9 cellular contexts compared by ENCODE assay signal in the genomic region with DNA sequence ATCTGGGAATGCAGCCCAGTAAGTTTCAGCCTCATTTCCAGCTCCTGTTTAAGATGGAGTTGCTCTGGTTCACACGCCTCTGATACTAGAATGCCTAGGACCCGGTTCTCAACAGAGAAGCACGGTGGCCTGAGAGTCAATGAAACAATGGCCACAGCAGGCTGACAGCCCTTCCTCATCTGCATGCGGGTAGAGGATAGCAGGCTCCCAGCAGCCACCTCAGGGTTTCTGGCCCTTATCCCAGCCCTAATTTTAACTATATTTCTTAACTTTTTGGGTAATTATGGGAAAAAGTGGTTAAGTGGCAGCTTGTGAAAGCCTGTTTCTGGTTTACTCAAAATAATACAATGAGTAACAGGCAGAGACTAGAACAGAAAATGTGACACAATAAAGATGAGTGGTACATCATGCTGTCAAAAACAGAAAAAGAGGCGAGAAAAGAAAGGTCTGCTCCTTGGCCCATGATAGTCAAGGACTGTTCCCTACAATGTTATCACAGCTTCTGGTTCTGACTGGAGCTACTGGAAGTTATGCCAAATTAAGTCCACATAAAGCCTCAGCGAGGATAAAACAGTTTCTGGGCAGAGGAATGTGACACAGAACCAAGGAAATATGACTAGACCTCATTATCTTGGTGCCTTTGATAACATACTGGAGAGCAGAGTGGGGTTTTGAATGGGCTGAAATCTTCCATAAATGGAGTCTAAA.
A peak's percentile ranks its signal among the peaks of the same experiment; 100 is the strongest.
DNase-seq lines count a peak whose midpoint lies in the region; ATAC-seq lines count a peak whose summit lies in the region.
"Had no signal": no experiment of that assay in that cellular context is flagged by ENCODE, and none has a peak within 500 bp of the region (broad histone marks: within the 10 kb centered on the region; RNA-seq: fewer than 3 reads in every experiment).

No MANE protein-coding gene starts in this region.

- no peak overlapping the region for H3K4me3 Mint-ChIP-seq in CD4-positive, CD25-positive, alpha-beta regulatory T cell
- H3K4me3 Mint-ChIP-seq: nephron had no signal

- no peaks in the 10 kb centered on the region for H3K27me3 Mint-ChIP-seq in CD4-positive, CD25-positive, alpha-beta regulatory T cell

- peak overlapping the region; percentile 44 for H3K27ac ChIP-seq in CD4-positive, CD25-positive, alpha-beta regulatory T cell (ENCODE audit: insufficient read depth, low read length, poor library complexity, severe bottlenecking)

- no peaks in the 10 kb centered on the region for H3K4me1 ChIP-seq in CD4-positive, CD25-positive, alpha-beta regulatory T cell (ENCODE audit: control insufficient read depth, insufficient read depth, low read length, poor library complexity, severe bottlenecking)

- no peaks in the 10 kb centered on the region for H3K27me3 ChIP-seq in CD4-positive, CD25-positive, alpha-beta regulatory T cell (ENCODE audit: control insufficient read depth, insufficient read depth, low read length)

- intact Hi-C loops in left cardiac atrium (cut with DNase I): loop anchor here in 1 of 2 donors (5.0 kb wide), 1 partner anchor 90 kb away; a partner anchor contains a TSS

- H3K4me3 ChIP-seq in CD4-positive, CD25-positive, alpha-beta regulatory T cell (ENCODE audit: low read depth, low read length): no peak overlapping the region

- no peaks in the 10 kb centered on the region for H3K9me3 ChIP-seq in CD4-positive, CD25-positive, alpha-beta regulatory T cell (ENCODE audit: control insufficient read depth in 2 of 2, low read length in 2 of 2)

- no peak for ATAC-seq in CD4-positive, CD25-positive, alpha-beta regulatory T cell (ENCODE audit: low read depth in 2 of 2)
- ATAC-seq in GM21529 (IDR thresholded peaks at IDR 0.05; ENCODE audit: unreplicated experiment): peak; percentile 73
- peak; percentile 67 to 75 for ATAC-seq in left cardiac atrium
- no peak for ATAC-seq in HG03175 (IDR thresholded peaks at IDR 0.05; ENCODE audit: unreplicated experiment)
- ATAC-seq in GM18502 (IDR thresholded peaks at IDR 0.05; ENCODE audit: poor library complexity, unreplicated experiment): no peak

- H3K36me3 ChIP-seq in CD4-positive, CD25-positive, alpha-beta regulatory T cell (ENCODE audit: control insufficient read depth, insufficient read depth, low read length): peaks cover 40% of the 10 kb centered on the region

- H3K36me3 Mint-ChIP-seq in CD4-positive, CD25-positive, alpha-beta regulatory T cell: peaks cover 38% of the 10 kb centered on the region

- H3K27ac Mint-ChIP-seq in CD4-positive, CD25-positive, alpha-beta regulatory T cell: peak overlapping the region in 2 of 3 donors; percentile 37 to 65
- H3K27ac Mint-ChIP-seq: nephron had no signal

- no peak for DNase-seq in CD4-positive, CD25-positive, alpha-beta regulatory T cell
- peak; percentile 99 for DNase-seq in SIG-M5 treated with dmso at 0.1 percent for 504 hours (lab: John Stamatoyannopoulos, UW; ENCODE audit: unreplicated experiment)
- DNase-seq in left cardiac atrium: no peak
- DNase-seq in stimulated activated naive CD4-positive, alpha-beta T cell (lab: John Stamatoyannopoulos, UW): no peak
- DNase-seq in hepatic stellate cell (ENCODE audit: low spot score): no peak

- H3K4me1 Mint-ChIP-seq in CD4-positive, CD25-positive, alpha-beta regulatory T cell: peaks cover 12 to 43% (median 37%) of the 10 kb centered on the region in 4 donors
- H3K4me1 Mint-ChIP-seq: nephron had no signal

- peaks cover 0 to 2% (median 0%) of the 10 kb centered on the region in 7 donors for H3K9me3 Mint-ChIP-seq in CD4-positive, CD25-positive, alpha-beta regulatory T cell
- H3K9me3 Mint-ChIP-seq: nephron had no signal

Comparison
In these comparisons a context has a peak if more than half of its experiments do, and no peak if none do; other contexts are left out.
1. ATAC-seq: peak in GM21529 (single experiment) and left cardiac atrium (2 of 2); none in CD4-positive, CD25-positive, alpha-beta regulatory T cell (0 of 2), HG03175 (single experiment) and GM18502 (single experiment).